ENCODE assay signal across 5 cellular contexts in the genomic region with DNA sequence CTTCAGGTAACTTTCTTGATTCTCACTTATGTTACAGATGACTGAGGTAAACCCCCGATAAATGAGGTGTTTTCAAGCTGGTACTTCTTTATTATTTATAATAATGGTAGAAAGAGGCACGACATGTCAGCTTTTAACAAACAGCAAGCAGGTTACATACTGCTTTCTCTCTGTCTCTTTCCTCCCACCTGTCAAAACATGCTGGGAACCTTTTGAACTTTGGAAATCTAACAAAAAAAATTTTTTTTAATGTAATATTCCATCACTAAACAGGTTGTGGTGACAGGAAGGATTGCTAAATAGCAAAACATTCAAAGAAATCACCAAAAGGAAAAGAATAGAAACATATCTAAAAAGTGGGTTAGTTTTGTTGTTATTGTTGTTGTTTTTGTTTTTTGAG.
"Had no signal": no experiment of that assay in that cellular context is flagged by ENCODE, and none has a peak within 500 bp of the region (broad histone marks: within the 10 kb centered on the region; RNA-seq: fewer than 3 reads in every experiment).

No MANE protein-coding gene starts in this region.

- H3K4me3 ChIP-seq: K562 had no signal

- DNase-seq: IMR-90, KBM-7 had no signal

- ATAC-seq: HepG2, K562 had no signal

- H3K4me3 Mint-ChIP-seq: IgD-negative memory B cell had no signal

- H3K27me3 Mint-ChIP-seq: IgD-negative memory B cell had no signal

- H3K9me3 Mint-ChIP-seq: IgD-negative memory B cell had no signal

- H3K4me1 Mint-ChIP-seq: IgD-negative memory B cell had no signal
